18 cellular contexts compared by ENCODE assay signal in the genomic region with DNA sequence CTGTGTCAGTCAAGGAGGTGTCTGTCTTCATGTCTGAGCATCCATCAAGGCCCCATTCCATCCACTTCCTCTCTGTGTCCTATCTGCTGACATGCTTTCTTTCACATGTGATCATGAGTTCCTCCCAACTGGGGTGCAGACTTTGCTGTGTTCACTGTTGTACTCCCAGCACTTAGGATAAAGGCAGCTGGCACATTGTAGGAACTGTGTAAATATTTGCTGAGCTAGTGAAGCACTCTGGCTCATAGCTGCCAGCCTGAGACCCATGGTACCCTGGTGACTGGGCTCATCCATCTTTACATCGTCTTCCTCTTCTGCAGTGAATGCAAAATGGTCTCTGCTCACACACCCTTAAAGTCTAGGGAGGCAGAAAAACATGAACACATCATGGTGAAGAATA.
"Had no signal": no experiment of that assay in that cellular context is flagged by ENCODE, and none has a peak within 500 bp of the region (broad histone marks: within the 10 kb centered on the region; RNA-seq: fewer than 3 reads in every experiment).

No MANE protein-coding gene starts in this region.

- H3K4me3 ChIP-seq: adrenal gland, cardiac muscle cell, left ventricle myocardium inferior, skin epidermis, tibial nerve had no signal

- H3K9me3 ChIP-seq: adrenal gland, left ventricle myocardium inferior, tibial nerve had no signal

- ATAC-seq: activated CD4-positive, alpha-beta T cell treated with anti-CD3 and anti-CD28 coated beads for 36 hours; activated CD8-positive, alpha-beta T cell treated with anti-CD3 and anti-CD28 coated beads for 36 hours; activated T-cell treated with anti-CD3 and anti-CD28 coated beads, Interleukin-2, amount 50 U/mL, for 4 hours; esophagus mucosa had no signal

- H3K27ac ChIP-seq: adrenal gland, cardiac muscle cell, left ventricle myocardium inferior, skin epidermis, tibial nerve, WERI-Rb-1 had no signal

- H3K36me3 ChIP-seq: adrenal gland, cardiac muscle cell, left ventricle myocardium inferior, tibial nerve, WERI-Rb-1 had no signal

- H3K27me3 ChIP-seq: adrenal gland, cardiac muscle cell, tibial nerve had no signal

- DNase-seq: activated CD4-positive, alpha-beta T cell treated with anti-CD3 and anti-CD28 coated beads for 36 hours; activated CD8-positive, alpha-beta T cell treated with anti-CD3 and anti-CD28 coated beads for 36 hours; activated effector memory CD4-positive, alpha-beta T cell treated with Interleukin-2 at 50 U/mL for 16 hours; activated T-cell treated with anti-CD3 and anti-CD28 coated beads, Interleukin-2, amount 50 U/mL, for 4 hours; hippocampal formation; left ventricle myocardium inferior; nucleus accumbens; stimulated activated CD4-positive, alpha-beta T cell treated with anti-CD3 and anti-CD28 coated beads, Interleukin-15, amount 100 ng/mL, for 24 hours; stimulated activated CD4-positive, alpha-beta T cell treated with anti-CD3 and anti-CD28 coated beads, Interleukin-4, amount 100 ng/mL, for 4 hours; stimulated activated CD8-positive, alpha-beta memory T cell treated with anti-CD3 and anti-CD28 coated beads, Interleukin-4, amount 100 ng/mL, for 48 hours; stimulated activated naive CD4-positive, alpha-beta T cell treated with Interleukin-2 at 50 U/mL for 16 hours; substantia nigra; WERI-Rb-1 had no signal

- H3K4me1 ChIP-seq: adrenal gland, left ventricle myocardium inferior, tibial nerve had no signal
